1 cellular context compared by ENCODE assay signal in the genomic region with DNA sequence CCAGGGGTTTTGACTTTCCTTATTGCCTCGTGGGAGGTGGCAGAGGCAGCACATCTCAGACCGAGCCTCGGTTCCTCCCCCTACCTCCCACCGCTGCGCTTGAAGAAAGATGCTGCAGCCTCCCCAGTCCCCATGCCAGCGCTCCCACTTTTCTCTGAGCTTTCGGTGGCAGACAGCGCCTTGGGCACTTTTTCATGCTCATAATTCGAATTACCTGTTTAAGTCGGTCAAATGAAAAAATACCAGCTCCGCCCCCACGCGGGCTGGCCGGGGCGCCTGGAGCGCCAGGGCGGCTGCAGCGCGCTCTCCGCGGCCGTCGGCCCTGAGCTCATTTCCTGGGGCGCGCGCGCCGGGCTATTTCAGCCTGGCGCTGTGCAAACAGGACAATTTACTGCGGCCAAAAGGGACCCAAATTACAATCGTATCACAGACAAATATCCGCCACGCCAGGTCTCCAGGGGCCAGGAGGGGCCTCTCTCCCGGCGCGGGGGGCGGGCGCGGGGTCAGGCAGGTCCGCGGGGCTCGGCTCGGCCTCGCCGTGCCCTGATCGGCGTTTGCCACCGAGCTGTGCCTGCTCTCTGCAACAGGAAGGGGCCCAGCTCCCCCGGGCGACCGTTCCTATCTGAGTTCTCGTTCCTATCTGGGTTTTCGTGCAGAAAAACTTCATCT.
TF ChIP-seq lines count a peak whose summit lies in the region.

No MANE protein-coding gene starts in this region.

TF ChIP-seq in HEK293, 187 proteins besides CTCF, POLR2A, EP300 and RAD21 (continued from another document and continues in another):
- TF ChIP-seq, protein P1, sequence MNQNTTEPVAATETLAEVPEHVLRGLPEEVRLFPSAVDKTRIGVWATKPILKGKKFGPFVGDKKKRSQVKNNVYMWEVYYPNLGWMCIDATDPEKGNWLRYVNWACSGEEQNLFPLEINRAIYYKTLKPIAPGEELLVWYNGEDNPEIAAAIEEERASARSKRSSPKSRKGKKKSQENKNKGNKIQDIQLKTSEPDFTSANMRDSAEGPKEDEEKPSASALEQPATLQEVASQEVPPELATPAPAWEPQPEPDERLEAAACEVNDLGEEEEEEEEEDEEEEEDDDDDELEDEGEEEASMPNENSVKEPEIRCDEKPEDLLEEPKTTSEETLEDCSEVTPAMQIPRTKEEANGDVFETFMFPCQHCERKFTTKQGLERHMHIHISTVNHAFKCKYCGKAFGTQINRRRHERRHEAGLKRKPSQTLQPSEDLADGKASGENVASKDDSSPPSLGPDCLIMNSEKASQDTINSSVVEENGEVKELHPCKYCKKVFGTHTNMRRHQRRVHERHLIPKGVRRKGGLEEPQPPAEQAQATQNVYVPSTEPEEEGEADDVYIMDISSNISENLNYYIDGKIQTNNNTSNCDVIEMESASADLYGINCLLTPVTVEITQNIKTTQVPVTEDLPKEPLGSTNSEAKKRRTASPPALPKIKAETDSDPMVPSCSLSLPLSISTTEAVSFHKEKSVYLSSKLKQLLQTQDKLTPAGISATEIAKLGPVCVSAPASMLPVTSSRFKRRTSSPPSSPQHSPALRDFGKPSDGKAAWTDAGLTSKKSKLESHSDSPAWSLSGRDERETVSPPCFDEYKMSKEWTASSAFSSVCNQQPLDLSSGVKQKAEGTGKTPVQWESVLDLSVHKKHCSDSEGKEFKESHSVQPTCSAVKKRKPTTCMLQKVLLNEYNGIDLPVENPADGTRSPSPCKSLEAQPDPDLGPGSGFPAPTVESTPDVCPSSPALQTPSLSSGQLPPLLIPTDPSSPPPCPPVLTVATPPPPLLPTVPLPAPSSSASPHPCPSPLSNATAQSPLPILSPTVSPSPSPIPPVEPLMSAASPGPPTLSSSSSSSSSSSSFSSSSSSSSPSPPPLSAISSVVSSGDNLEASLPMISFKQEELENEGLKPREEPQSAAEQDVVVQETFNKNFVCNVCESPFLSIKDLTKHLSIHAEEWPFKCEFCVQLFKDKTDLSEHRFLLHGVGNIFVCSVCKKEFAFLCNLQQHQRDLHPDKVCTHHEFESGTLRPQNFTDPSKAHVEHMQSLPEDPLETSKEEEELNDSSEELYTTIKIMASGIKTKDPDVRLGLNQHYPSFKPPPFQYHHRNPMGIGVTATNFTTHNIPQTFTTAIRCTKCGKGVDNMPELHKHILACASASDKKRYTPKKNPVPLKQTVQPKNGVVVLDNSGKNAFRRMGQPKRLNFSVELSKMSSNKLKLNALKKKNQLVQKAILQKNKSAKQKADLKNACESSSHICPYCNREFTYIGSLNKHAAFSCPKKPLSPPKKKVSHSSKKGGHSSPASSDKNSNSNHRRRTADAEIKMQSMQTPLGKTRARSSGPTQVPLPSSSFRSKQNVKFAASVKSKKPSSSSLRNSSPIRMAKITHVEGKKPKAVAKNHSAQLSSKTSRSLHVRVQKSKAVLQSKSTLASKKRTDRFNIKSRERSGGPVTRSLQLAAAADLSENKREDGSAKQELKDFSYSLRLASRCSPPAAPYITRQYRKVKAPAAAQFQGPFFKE (tag by site-specific recombination; IDR thresholded peaks at IDR 0.05; ENCODE audit: borderline replicate concordance): no peak
- peak; percentile 70 for TF ChIP-seq EGR2 (tag by site-specific recombination; IDR thresholded peaks at IDR 0.05; ENCODE audit: low read depth)
- no peak for TF ChIP-seq ZBTB21 (tag by site-specific recombination; IDR thresholded peaks at IDR 0.05)
- TF ChIP-seq, protein P2, sequence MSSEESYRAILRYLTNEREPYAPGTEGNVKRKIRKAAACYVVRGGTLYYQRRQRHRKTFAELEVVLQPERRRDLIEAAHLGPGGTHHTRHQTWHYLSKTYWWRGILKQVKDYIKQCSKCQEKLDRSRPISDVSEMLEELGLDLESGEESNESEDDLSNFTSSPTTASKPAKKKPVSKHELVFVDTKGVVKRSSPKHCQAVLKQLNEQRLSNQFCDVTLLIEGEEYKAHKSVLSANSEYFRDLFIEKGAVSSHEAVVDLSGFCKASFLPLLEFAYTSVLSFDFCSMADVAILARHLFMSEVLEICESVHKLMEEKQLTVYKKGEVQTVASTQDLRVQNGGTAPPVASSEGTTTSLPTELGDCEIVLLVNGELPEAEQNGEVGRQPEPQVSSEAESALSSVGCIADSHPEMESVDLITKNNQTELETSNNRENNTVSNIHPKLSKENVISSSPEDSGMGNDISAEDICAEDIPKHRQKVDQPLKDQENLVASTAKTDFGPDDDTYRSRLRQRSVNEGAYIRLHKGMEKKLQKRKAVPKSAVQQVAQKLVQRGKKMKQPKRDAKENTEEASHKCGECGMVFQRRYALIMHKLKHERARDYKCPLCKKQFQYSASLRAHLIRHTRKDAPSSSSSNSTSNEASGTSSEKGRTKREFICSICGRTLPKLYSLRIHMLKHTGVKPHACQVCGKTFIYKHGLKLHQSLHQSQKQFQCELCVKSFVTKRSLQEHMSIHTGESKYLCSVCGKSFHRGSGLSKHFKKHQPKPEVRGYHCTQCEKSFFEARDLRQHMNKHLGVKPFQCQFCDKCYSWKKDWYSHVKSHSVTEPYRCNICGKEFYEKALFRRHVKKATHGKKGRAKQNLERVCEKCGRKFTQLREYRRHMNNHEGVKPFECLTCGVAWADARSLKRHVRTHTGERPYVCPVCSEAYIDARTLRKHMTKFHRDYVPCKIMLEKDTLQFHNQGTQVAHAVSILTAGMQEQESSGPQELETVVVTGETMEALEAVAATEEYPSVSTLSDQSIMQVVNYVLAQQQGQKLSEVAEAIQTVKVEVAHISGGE (tag by site-specific recombination; conservative IDR thresholded peaks at IDR 0.05; ENCODE audit: low read depth): no peak
- TF ChIP-seq ZFP69B (tag by site-specific recombination; IDR thresholded peaks at IDR 0.05): no peak
- TF ChIP-seq ZBTB48 (tag by site-specific recombination; IDR thresholded peaks at IDR 0.05): no peak
- TF ChIP-seq, protein P3, sequence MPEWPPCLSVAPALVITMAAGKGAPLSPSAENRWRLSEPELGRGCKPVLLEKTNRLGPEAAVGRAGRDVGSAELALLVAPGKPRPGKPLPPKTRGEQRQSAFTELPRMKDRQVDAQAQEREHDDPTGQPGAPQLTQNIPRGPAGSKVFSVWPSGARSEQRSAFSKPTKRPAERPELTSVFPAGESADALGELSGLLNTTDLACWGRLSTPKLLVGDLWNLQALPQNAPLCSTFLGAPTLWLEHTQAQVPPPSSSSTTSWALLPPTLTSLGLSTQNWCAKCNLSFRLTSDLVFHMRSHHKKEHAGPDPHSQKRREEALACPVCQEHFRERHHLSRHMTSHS (tag by site-specific recombination; IDR thresholded peaks at IDR 0.05): no peak
- TF ChIP-seq, protein P4, sequence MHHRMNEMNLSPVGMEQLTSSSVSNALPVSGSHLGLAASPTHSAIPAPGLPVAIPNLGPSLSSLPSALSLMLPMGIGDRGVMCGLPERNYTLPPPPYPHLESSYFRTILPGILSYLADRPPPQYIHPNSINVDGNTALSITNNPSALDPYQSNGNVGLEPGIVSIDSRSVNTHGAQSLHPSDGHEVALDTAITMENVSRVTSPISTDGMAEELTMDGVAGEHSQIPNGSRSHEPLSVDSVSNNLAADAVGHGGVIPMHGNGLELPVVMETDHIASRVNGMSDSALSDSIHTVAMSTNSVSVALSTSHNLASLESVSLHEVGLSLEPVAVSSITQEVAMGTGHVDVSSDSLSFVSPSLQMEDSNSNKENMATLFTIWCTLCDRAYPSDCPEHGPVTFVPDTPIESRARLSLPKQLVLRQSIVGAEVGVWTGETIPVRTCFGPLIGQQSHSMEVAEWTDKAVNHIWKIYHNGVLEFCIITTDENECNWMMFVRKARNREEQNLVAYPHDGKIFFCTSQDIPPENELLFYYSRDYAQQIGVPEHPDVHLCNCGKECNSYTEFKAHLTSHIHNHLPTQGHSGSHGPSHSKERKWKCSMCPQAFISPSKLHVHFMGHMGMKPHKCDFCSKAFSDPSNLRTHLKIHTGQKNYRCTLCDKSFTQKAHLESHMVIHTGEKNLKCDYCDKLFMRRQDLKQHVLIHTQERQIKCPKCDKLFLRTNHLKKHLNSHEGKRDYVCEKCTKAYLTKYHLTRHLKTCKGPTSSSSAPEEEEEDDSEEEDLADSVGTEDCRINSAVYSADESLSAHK (tag by site-specific recombination; IDR thresholded peaks at IDR 0.05): no peak
- no peak for TF ChIP-seq ZNF23 (tag by site-specific recombination; IDR thresholded peaks at IDR 0.05; ENCODE audit: borderline replicate concordance)
- TF ChIP-seq, protein P5, sequence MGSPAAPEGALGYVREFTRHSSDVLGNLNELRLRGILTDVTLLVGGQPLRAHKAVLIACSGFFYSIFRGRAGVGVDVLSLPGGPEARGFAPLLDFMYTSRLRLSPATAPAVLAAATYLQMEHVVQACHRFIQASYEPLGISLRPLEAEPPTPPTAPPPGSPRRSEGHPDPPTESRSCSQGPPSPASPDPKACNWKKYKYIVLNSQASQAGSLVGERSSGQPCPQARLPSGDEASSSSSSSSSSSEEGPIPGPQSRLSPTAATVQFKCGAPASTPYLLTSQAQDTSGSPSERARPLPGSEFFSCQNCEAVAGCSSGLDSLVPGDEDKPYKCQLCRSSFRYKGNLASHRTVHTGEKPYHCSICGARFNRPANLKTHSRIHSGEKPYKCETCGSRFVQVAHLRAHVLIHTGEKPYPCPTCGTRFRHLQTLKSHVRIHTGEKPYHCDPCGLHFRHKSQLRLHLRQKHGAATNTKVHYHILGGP (tag by site-specific recombination; IDR thresholded peaks at IDR 0.05): no peak
- TF ChIP-seq ZNF561 (tag by site-specific recombination; IDR thresholded peaks at IDR 0.05; ENCODE audit: borderline replicate concordance): 0 out of 2 replicates have a peak, but pooled peaks have one; percentile 59
- TF ChIP-seq, protein P6, sequence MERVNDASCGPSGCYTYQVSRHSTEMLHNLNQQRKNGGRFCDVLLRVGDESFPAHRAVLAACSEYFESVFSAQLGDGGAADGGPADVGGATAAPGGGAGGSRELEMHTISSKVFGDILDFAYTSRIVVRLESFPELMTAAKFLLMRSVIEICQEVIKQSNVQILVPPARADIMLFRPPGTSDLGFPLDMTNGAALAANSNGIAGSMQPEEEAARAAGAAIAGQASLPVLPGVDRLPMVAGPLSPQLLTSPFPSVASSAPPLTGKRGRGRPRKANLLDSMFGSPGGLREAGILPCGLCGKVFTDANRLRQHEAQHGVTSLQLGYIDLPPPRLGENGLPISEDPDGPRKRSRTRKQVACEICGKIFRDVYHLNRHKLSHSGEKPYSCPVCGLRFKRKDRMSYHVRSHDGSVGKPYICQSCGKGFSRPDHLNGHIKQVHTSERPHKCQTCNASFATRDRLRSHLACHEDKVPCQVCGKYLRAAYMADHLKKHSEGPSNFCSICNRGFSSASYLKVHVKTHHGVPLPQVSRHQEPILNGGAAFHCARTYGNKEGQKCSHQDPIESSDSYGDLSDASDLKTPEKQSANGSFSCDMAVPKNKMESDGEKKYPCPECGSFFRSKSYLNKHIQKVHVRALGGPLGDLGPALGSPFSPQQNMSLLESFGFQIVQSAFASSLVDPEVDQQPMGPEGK (tag by site-specific recombination; IDR thresholded peaks at IDR 0.05): peak; percentile 23; the same call in 1 of the 2 replicates
- TF ChIP-seq, protein P7, sequence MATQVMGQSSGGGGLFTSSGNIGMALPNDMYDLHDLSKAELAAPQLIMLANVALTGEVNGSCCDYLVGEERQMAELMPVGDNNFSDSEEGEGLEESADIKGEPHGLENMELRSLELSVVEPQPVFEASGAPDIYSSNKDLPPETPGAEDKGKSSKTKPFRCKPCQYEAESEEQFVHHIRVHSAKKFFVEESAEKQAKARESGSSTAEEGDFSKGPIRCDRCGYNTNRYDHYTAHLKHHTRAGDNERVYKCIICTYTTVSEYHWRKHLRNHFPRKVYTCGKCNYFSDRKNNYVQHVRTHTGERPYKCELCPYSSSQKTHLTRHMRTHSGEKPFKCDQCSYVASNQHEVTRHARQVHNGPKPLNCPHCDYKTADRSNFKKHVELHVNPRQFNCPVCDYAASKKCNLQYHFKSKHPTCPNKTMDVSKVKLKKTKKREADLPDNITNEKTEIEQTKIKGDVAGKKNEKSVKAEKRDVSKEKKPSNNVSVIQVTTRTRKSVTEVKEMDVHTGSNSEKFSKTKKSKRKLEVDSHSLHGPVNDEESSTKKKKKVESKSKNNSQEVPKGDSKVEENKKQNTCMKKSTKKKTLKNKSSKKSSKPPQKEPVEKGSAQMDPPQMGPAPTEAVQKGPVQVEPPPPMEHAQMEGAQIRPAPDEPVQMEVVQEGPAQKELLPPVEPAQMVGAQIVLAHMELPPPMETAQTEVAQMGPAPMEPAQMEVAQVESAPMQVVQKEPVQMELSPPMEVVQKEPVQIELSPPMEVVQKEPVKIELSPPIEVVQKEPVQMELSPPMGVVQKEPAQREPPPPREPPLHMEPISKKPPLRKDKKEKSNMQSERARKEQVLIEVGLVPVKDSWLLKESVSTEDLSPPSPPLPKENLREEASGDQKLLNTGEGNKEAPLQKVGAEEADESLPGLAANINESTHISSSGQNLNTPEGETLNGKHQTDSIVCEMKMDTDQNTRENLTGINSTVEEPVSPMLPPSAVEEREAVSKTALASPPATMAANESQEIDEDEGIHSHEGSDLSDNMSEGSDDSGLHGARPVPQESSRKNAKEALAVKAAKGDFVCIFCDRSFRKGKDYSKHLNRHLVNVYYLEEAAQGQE (tag by site-specific recombination; IDR thresholded peaks at IDR 0.05): no peak
- TF ChIP-seq RBAK (tag by site-specific recombination; IDR thresholded peaks at IDR 0.05): no peak
- no peak for TF ChIP-seq GLI4 (tag by site-specific recombination; IDR thresholded peaks at IDR 0.05)
- no peak for TF ChIP-seq ZNF214 (tag by site-specific recombination; IDR thresholded peaks at IDR 0.05; ENCODE audit: borderline replicate concordance)
- no peak for TF ChIP-seq ZNF248 (tag by site-specific recombination; IDR thresholded peaks at IDR 0.05)
- TF ChIP-seq ZNF600 (tag by site-specific recombination; IDR thresholded peaks at IDR 0.05): peak; percentile 34; the same call in 1 of the 2 replicates
- no peak for TF ChIP-seq ZNF391 (tag by site-specific recombination; IDR thresholded peaks at IDR 0.05; ENCODE audit: borderline replicate concordance, low read depth)
- no peak; the same call in 1 of the 2 replicates for TF ChIP-seq KLF10 (tag by site-specific recombination; IDR thresholded peaks at IDR 0.05)
- peak; percentile 69; the same call in 1 of the 2 replicates for TF ChIP-seq GLIS2 (tag by site-specific recombination; IDR thresholded peaks at IDR 0.05)
- TF ChIP-seq ZNF155 (tag by site-specific recombination; IDR thresholded peaks at IDR 0.05): no peak
- TF ChIP-seq ZNF121 (tag by site-specific recombination; IDR thresholded peaks at IDR 0.05): no peak
- TF ChIP-seq ZBTB17 (tag by site-specific recombination; IDR thresholded peaks at IDR 0.05): peak; percentile 78
- TF ChIP-seq, protein P8, sequence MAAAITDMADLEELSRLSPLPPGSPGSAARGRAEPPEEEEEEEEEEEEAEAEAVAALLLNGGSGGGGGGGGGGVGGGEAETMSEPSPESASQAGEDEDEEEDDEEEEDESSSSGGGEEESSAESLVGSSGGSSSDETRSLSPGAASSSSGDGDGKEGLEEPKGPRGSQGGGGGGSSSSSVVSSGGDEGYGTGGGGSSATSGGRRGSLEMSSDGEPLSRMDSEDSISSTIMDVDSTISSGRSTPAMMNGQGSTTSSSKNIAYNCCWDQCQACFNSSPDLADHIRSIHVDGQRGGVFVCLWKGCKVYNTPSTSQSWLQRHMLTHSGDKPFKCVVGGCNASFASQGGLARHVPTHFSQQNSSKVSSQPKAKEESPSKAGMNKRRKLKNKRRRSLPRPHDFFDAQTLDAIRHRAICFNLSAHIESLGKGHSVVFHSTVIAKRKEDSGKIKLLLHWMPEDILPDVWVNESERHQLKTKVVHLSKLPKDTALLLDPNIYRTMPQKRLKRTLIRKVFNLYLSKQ (tag by site-specific recombination; IDR thresholded peaks at IDR 0.05; ENCODE audit: borderline replicate concordance): no peak
- TF ChIP-seq ZNF658 (tag by site-specific recombination; IDR thresholded peaks at IDR 0.05): no peak
- no peak for TF ChIP-seq ZNF701 (tag by site-specific recombination; IDR thresholded peaks at IDR 0.05)
- no peak for TF ChIP-seq ZFP37 (tag by site-specific recombination; IDR thresholded peaks at IDR 0.05)
- TF ChIP-seq ZNF302 (tag by site-specific recombination; IDR thresholded peaks at IDR 0.05; ENCODE audit: low read depth): no peak
- no peak for TF ChIP-seq ZNF777 (tag by site-specific recombination; IDR thresholded peaks at IDR 0.05; ENCODE audit: borderline replicate concordance)
- TF ChIP-seq BCL11B (tag by site-specific recombination; IDR thresholded peaks at IDR 0.05; ENCODE audit: low read depth): no peak
